Comparison of ENCODE assay signal across 12 cellular contexts in genomic region chr7:141752634-141753033, GRCh38. TPM values are rescaled to one million over a fixed set of nuclear protein-coding genes. Genes with fewer than 3 reads are reported as not detected.
DNase-seq lines count a peak whose midpoint lies in the region; ATAC-seq and TF ChIP-seq lines count a peak whose summit lies in the region.
"Had no signal": no experiment of that assay in that cellular context is flagged by ENCODE, and none has a peak within 500 bp of the region (broad histone marks: within the 10 kb centered on the region; RNA-seq: fewer than 3 reads in every experiment).

No MANE protein-coding gene starts in this region.

- H3F3A ChIP-seq in MM.1S (ENCODE audit: insufficient read depth, low read length) = no peaks in the 10 kb centered on the region

- POLR2A ChIA-PET in CD4-positive, alpha-beta memory T cell (lab: Charles Lee; ENCODE audit: partially characterized antibody) = no interaction called here

- no peaks in the 10 kb centered on the region for H3K27me3 ChIP-seq in MM.1S (replicated peaks; ENCODE audit: insufficient read depth, low read length)
- no peaks in the 10 kb centered on the region for H3K27me3 ChIP-seq in CD4-positive, alpha-beta memory T cell (ENCODE audit: insufficient read depth, low read length)

- intact Hi-C loops in CD4-positive, alpha-beta memory T cell (cut with micrococcal nuclease) = no loop called here

- H3K4me3 ChIP-seq in MM.1S (ENCODE audit: low read length) (no peak overlapping the region), cardiac fibroblast (replicated peaks in 1 of 2; ENCODE audit: low read depth in 2 of 2, low read length in 2 of 2) (no peak overlapping the region)
- no peak overlapping the region for H3K4me3 ChIP-seq in CD4-positive, alpha-beta memory T cell (ENCODE audit: low read length in 2 of 2)

- CTCF ChIA-PET in CD4-positive, alpha-beta memory T cell (lab: Charles Lee; ENCODE audit: partially characterized antibody) = no interaction called here

- H4K20me1 ChIP-seq in MM.1S (ENCODE audit: insufficient read depth, low read length) = no peaks in the 10 kb centered on the region

- no peak overlapping the region for H3K27ac Mint-ChIP-seq in nephron progenitor cell
- no peak overlapping the region for H3K27ac Mint-ChIP-seq in CD4-positive, alpha-beta memory T cell
- H3K27ac Mint-ChIP-seq: activated naive CD4-positive, alpha-beta T cell treated with anti-CD3 and anti-CD28 coated beads, Interleukin-2, amount 50 U/mL, for 72 hours had no signal

- no peak overlapping the region for H3K4me3 Mint-ChIP-seq in nephron progenitor cell
- no peak overlapping the region for H3K4me3 Mint-ChIP-seq in CD4-positive, alpha-beta memory T cell

- H3K27ac ChIP-seq in MM.1S (ENCODE audit: low read length) = no peak overlapping the region
- H3K27ac ChIP-seq in CD4-positive, alpha-beta memory T cell (ENCODE audit: low read depth, low read length) = no peak overlapping the region

- DNase-seq in DMS 273 (lab: John Stamatoyannopoulos, UW; ENCODE audit: unreplicated experiment) (peak; percentile 69), DMS 273 treated with DMSO at 0.1 percent for 48 hours (lab: John Stamatoyannopoulos, UW) (no peak), MM.1S (peak; percentile 20), cardiac fibroblast (ENCODE audit: low read depth in 2 of 2) (peak in 1 of 2 donors; percentile 26), nephron progenitor cell (no peak)
- no peak for DNase-seq in activated T-cell treated with anti-CD3 and anti-CD28 coated beads, Interleukin-2, amount 50 U/mL, for 1 hour
- DNase-seq in CD4-positive, alpha-beta memory T cell = no peak
- DNase-seq: 8988T, NCI-H1694 treated with DMSO at 0.1 percent for 48 hours, SIG-M5 had no signal

- no peaks in the 10 kb centered on the region for H3K9me2 ChIP-seq in MM.1S (replicated peaks; ENCODE audit: insufficient read depth, low read length)

- H3K4me2 ChIP-seq in MM.1S (ENCODE audit: low read depth, low read length) = no peak overlapping the region

- peaks cover 35% of the 10 kb centered on the region for H3K36me3 ChIP-seq in MM.1S (replicated peaks; ENCODE audit: insufficient read depth, low read length)
- H3K36me3 ChIP-seq in CD4-positive, alpha-beta memory T cell (ENCODE audit: insufficient read depth, low read length) = peaks cover 72% of the 10 kb centered on the region

- H2AFZ ChIP-seq in MM.1S (ENCODE audit: low read length) = no peak overlapping the region

- H3K9me3 ChIP-seq in MM.1S (replicated peaks; ENCODE audit: insufficient read depth, low read length) = no peaks in the 10 kb centered on the region
- H3K9me3 ChIP-seq in CD4-positive, alpha-beta memory T cell (ENCODE audit: control insufficient read depth in 1 of 2, low read length in 2 of 2) = peaks cover 0 to 10% of the 10 kb centered on the region in 2 donors

- H3K4me1 Mint-ChIP-seq in nephron progenitor cell = no peaks in the 10 kb centered on the region
- peaks cover 0 to 14% (median 3%) of the 10 kb centered on the region in 4 donors for H3K4me1 Mint-ChIP-seq in CD4-positive, alpha-beta memory T cell

- H3K36me3 Mint-ChIP-seq in nephron progenitor cell (ENCODE audit: low read depth) = peaks cover 100% of the 10 kb centered on the region
- peaks cover 90 to 91% of the 10 kb centered on the region in 2 donors for H3K36me3 Mint-ChIP-seq in CD4-positive, alpha-beta memory T cell

- H3K79me2 ChIP-seq in MM.1S (ENCODE audit: low read length) = no peaks in the 10 kb centered on the region

- no peak for ATAC-seq in activated CD4-positive, CD25-positive, alpha-beta regulatory T cell treated with anti-CD3 and anti-CD28 coated beads, Interleukin-2, amount 50 U/mL, for 24 hours
- ATAC-seq: activated naive CD4-positive, alpha-beta T cell treated with anti-CD3 and anti-CD28 coated beads, Interleukin-2, amount 50 U/mL, for 72 hours had no signal

- peaks cover 58% of the 10 kb centered on the region for H3K9me3 Mint-ChIP-seq in nephron progenitor cell
- H3K9me3 Mint-ChIP-seq in CD4-positive, alpha-beta memory T cell = peaks cover 0 to 37% (median 25%) of the 10 kb centered on the region in 8 donors

- TF ChIP-seq CTCF in MM.1S (IDR thresholded peaks at IDR 0.05; ENCODE audit: low read length) (peak; percentile 52), cardiac fibroblast (IDR thresholded peaks at IDR 0.05; ENCODE audit: low read depth, low read length) (peak; percentile 30), nephron progenitor cell (IDR thresholded peaks at IDR 0.05) (peak; percentile 22)

- no peaks in the 10 kb centered on the region for H3K4me1 ChIP-seq in MM.1S (ENCODE audit: low read length)
- no peaks in the 10 kb centered on the region for H3K4me1 ChIP-seq in CD4-positive, alpha-beta memory T cell (ENCODE audit: insufficient read depth, low read length)

- H3K27me3 Mint-ChIP-seq in nephron progenitor cell (ENCODE audit: low read depth, poor library complexity) = no peaks in the 10 kb centered on the region
- H3K27me3 Mint-ChIP-seq in CD4-positive, alpha-beta memory T cell = no peaks in the 10 kb centered on the region

- H3K9ac ChIP-seq in MM.1S (ENCODE audit: low read length) = no peak overlapping the region

RNA-seq across cellular contexts. Expression of gene TAS2R3, which starts 11.3 kb away (rescaled TPM):
- 1 to 10 TPM; 5.6 to 8.0 TPM for total RNA-seq in CD4-positive, alpha-beta memory T cell
- polyA plus RNA-seq in CD4-positive, alpha-beta memory T cell = not detected

RNA-seq across cellular contexts. Expression of gene SSBP1, which starts 14.5 kb away (rescaled TPM):
- 10 to 100 TPM; 88.2 to 91.2 TPM for total RNA-seq in CD4-positive, alpha-beta memory T cell
- polyA plus RNA-seq in CD4-positive, alpha-beta memory T cell = 100 to 1,000 TPM; 314 to 366 TPM

RNA-seq across cellular contexts. Expression of gene TAS2R4, which starts 23.8 kb away (rescaled TPM):
- total RNA-seq in CD4-positive, alpha-beta memory T cell = 1 to 10 TPM; 3.9 to 5.4 TPM
- polyA plus RNA-seq in CD4-positive, alpha-beta memory T cell = under 1 TPM in 1 of 2 donors, not detected in 1; 0.07 TPM

RNA-seq across cellular contexts. Expression of gene TAS2R5, which starts 37.4 kb away (rescaled TPM):
- 1 to 10 TPM; 4.9 to 5.1 TPM for total RNA-seq in CD4-positive, alpha-beta memory T cell
- polyA plus RNA-seq in CD4-positive, alpha-beta memory T cell = under 1 TPM; 0.33 to 0.52 TPM

RNA-seq across cellular contexts. Expression of gene WEE2, which starts 44.5 kb away (rescaled TPM):
- not detected for total RNA-seq in CD4-positive, alpha-beta memory T cell
- not detected for polyA plus RNA-seq in CD4-positive, alpha-beta memory T cell
- total RNA-seq: activated naive CD4-positive, alpha-beta T cell treated with anti-CD3 and anti-CD28 coated beads, Interleukin-2, amount 50 U/mL, for 72 hours had no signal

Comparison
In these comparisons a context has a peak if more than half of its experiments do, and no peak if none do; other contexts are left out.
1. DNase-seq: peak in DMS 273 (single experiment) and MM.1S (single experiment); none in DMS 273 treated with DMSO at 0.1 percent for 48 hours (single experiment), nephron progenitor cell (single experiment), activated T-cell treated with anti-CD3 and anti-CD28 coated beads, Interleukin-2, amount 50 U/mL, for 1 hour (single experiment) and CD4-positive, alpha-beta memory T cell (0 of 5).
2. Peak in every context shown above with its lines, with median percentiles within 50 percentile points of each other: CTCF ChIP-seq.